In the genomic region with DNA sequence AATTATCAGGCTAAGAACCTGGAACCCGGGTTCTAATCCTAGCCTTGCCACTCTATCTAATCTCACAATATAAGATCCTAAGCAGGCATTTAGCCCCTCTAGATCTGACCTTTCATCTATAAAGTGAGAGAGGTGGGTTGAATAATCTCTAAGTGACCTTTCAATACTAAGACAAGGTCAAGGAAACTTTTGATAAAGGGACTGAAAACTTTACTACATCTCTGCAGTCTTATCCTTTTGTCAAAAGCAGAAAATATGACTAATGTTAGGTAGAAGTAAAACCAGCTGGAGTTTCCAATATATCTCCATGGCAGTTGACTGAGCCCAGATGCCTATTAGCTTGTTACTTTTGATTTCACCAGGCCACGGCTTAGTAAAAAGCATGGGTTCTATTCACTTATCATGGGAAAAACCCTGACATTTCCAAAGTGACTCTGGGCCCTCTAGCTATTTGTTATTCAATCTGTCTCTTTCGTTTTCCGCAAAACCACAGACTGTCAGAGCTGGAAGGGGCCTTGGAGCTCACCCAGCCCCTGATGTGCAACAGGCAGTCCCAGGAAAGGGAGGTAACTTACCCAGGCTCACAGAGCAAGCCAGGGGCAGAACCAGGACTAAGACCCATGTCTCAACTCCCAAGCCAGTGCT, we compare ENCODE assay signal across 8 cellular contexts.
DNase-seq lines count a peak whose midpoint lies in the region; ATAC-seq and TF ChIP-seq lines count a peak whose summit lies in the region.

No MANE protein-coding gene starts in this region.

- H3K4me3 Mint-ChIP-seq in activated naive CD4-positive, alpha-beta T cell treated with anti-CD3 and anti-CD28 coated beads for 36 hours, result peak overlapping the region; percentile 8
- no peak overlapping the region for H3K4me3 Mint-ChIP-seq in activated naive CD4-positive, alpha-beta T cell treated with anti-CD3 and anti-CD28 coated beads, Interleukin-2, amount 10 ng/mL, durations not matched to agents 7 days and 5 days

- TF ChIP-seq EP300 in stomach (IDR thresholded peaks at IDR 0.05), result no peak

- no peak for TF ChIP-seq POLR2A in stomach (IDR thresholded peaks at IDR 0.05)

- peak overlapping the region; percentile 83 for H3K27ac Mint-ChIP-seq in activated naive CD4-positive, alpha-beta T cell treated with anti-CD3 and anti-CD28 coated beads for 36 hours
- no peak overlapping the region for H3K27ac Mint-ChIP-seq in activated naive CD4-positive, alpha-beta T cell treated with anti-CD3 and anti-CD28 coated beads, Interleukin-2, amount 10 ng/mL, durations not matched to agents 7 days and 5 days

- no peaks in the 10 kb centered on the region for H3K27me3 ChIP-seq in stomach
- no peaks in the 10 kb centered on the region for H3K27me3 ChIP-seq in lower lobe of right lung (ENCODE audit: low read depth)
- H3K27me3 ChIP-seq in A673 (replicated peaks; ENCODE audit: insufficient read depth, low read depth, low read length, poor library complexity), result no peaks in the 10 kb centered on the region

- H3K9me3 ChIP-seq in stomach, result no peaks in the 10 kb centered on the region
- H3K9me3 ChIP-seq in lower lobe of right lung, result no peaks in the 10 kb centered on the region
- H3K9me3 ChIP-seq in A673 (ENCODE audit: low read depth, low read length, poor library complexity, severe bottlenecking), result no peaks in the 10 kb centered on the region

- H3K4me1 ChIP-seq in stomach (peaks cover 0 to 49% (median 26%) of the 10 kb centered on the region in 4 donors), lower lobe of right lung (peaks cover 4% of the 10 kb centered on the region), A673 (ENCODE audit: insufficient read depth, low read length, poor library complexity, severe bottlenecking) (peaks cover 10% of the 10 kb centered on the region)

- H3K4me3 ChIP-seq in epithelial cell of esophagus (ENCODE audit: low read length), result no peak overlapping the region
- no peak overlapping the region for H3K4me3 ChIP-seq in stomach
- H3K4me3 ChIP-seq in lower lobe of right lung, result no peak overlapping the region
- no peak overlapping the region for H3K4me3 ChIP-seq in A673 (ENCODE audit: low read depth, low read length, poor library complexity, severe bottlenecking)

- POLR2A ChIA-PET in A673 (lab: Charles Lee; ENCODE audit: low non-redundant PET), result no interaction called here

- ATAC-seq in HG03439 (IDR thresholded peaks at IDR 0.05; ENCODE audit: unreplicated experiment) (peak; percentile 40), HG03469 (IDR thresholded peaks at IDR 0.05; ENCODE audit: unreplicated experiment) (no peak), lower lobe of right lung (no peak)

- H3K9me3 Mint-ChIP-seq in activated naive CD4-positive, alpha-beta T cell treated with anti-CD3 and anti-CD28 coated beads for 36 hours, result no peaks in the 10 kb centered on the region
- no peaks in the 10 kb centered on the region for H3K9me3 Mint-ChIP-seq in activated naive CD4-positive, alpha-beta T cell treated with anti-CD3 and anti-CD28 coated beads, Interleukin-2, amount 10 ng/mL, durations not matched to agents 7 days and 5 days

- peaks cover 13% of the 10 kb centered on the region for H3K36me3 Mint-ChIP-seq in activated naive CD4-positive, alpha-beta T cell treated with anti-CD3 and anti-CD28 coated beads for 36 hours (ENCODE audit: low read depth)
- H3K36me3 Mint-ChIP-seq in activated naive CD4-positive, alpha-beta T cell treated with anti-CD3 and anti-CD28 coated beads, Interleukin-2, amount 10 ng/mL, durations not matched to agents 7 days and 5 days, result peaks cover 12% of the 10 kb centered on the region

- peaks cover 70% of the 10 kb centered on the region for H3K4me1 Mint-ChIP-seq in activated naive CD4-positive, alpha-beta T cell treated with anti-CD3 and anti-CD28 coated beads for 36 hours (ENCODE audit: low read depth)
- peaks cover 12% of the 10 kb centered on the region for H3K4me1 Mint-ChIP-seq in activated naive CD4-positive, alpha-beta T cell treated with anti-CD3 and anti-CD28 coated beads, Interleukin-2, amount 10 ng/mL, durations not matched to agents 7 days and 5 days

- no peaks in the 10 kb centered on the region for H3K27me3 Mint-ChIP-seq in activated naive CD4-positive, alpha-beta T cell treated with anti-CD3 and anti-CD28 coated beads for 36 hours (ENCODE audit: low read depth)
- H3K27me3 Mint-ChIP-seq in activated naive CD4-positive, alpha-beta T cell treated with anti-CD3 and anti-CD28 coated beads, Interleukin-2, amount 10 ng/mL, durations not matched to agents 7 days and 5 days, result no peaks in the 10 kb centered on the region

- H3K36me3 ChIP-seq in stomach, result peaks cover 0 to 8% (median 2%) of the 10 kb centered on the region in 4 donors
- peaks cover 4% of the 10 kb centered on the region for H3K36me3 ChIP-seq in lower lobe of right lung
- H3K36me3 ChIP-seq in A673 (ENCODE audit: insufficient read depth, low read length, poor library complexity, severe bottlenecking), result no peaks in the 10 kb centered on the region

- CTCF ChIA-PET in activated naive CD4-positive, alpha-beta T cell treated with anti-CD3 and anti-CD28 coated beads for 36 hours (lab: Charles Lee), result interaction anchor here (0.9 to 1.5 kb wide), 8 partner anchors 9 to 76 kb away, joined by 3 to 7 read pairs (median 3); no protein-coding TSS in a partner anchor
- CTCF ChIA-PET in activated naive CD4-positive, alpha-beta T cell treated with anti-CD3 and anti-CD28 coated beads, Interleukin-2, amount 10 ng/mL, durations not matched to agents 7 days and 5 days (lab: Charles Lee), result interaction anchor here (1.2 to 1.7 kb wide), 3 partner anchors 9 to 129 kb away, joined by 3 to 6 read pairs (median 4); no protein-coding TSS in a partner anchor
- CTCF ChIA-PET in A673 (lab: Charles Lee), result no interaction called here

- intact Hi-C loops in activated naive CD4-positive, alpha-beta T cell treated with anti-CD3 and anti-CD28 coated beads for 36 hours (cut with micrococcal nuclease), result loop anchor here (1.0 to 2.0 kb wide), 9 partner anchors 9 to 197 kb away; a partner anchor contains a TSS
- intact Hi-C loops in stomach (cut with DNase I; ENCODE audit: low total_unique reads), result no loop called here
- intact Hi-C loops in lower lobe of right lung (cut with DNase I), result no loop called here
- intact Hi-C loops in A673 (cut with micrococcal nuclease; ENCODE audit: unreplicated experiment), result no loop called here

- no peak for TF ChIP-seq CTCF in epithelial cell of esophagus (IDR thresholded peaks at IDR 0.05; ENCODE audit: insufficient read depth, low read depth, low read length, missing control alignments)
- no peak for TF ChIP-seq CTCF in stomach (IDR thresholded peaks at IDR 0.05)
- TF ChIP-seq CTCF in lower lobe of right lung (IDR thresholded peaks at IDR 0.05), result no peak
- TF ChIP-seq CTCF in A673 (conservative IDR thresholded peaks at IDR 0.05; ENCODE audit: low read depth, low read length), result no peak

- H3K27ac ChIP-seq in stomach, result peak overlapping the region in 3 of 5 donors; percentile 30 to 69 (median 30)
- no peak overlapping the region for H3K27ac ChIP-seq in lower lobe of right lung
- H3K27ac ChIP-seq in A673 (ENCODE audit: low read depth, low read length, poor library complexity, severe bottlenecking), result no peak overlapping the region

- no TSS peak for BruUV-seq in A673 (replicated peaks; lab: Mats Ljungman, UMichigan)

- DNase-seq in activated naive CD4-positive, alpha-beta T cell treated with anti-CD3 and anti-CD28 coated beads for 36 hours, result peak; percentile 67
- no peak for DNase-seq in activated naive CD4-positive, alpha-beta T cell treated with anti-CD3 and anti-CD28 coated beads, Interleukin-2, amount 10 ng/mL, durations not matched to agents 7 days and 5 days
- peak; percentile 60 for DNase-seq in epithelial cell of esophagus (ENCODE audit: low read depth)
- DNase-seq in stomach, result no peak
- no peak for DNase-seq in lower lobe of right lung
- no peak for DNase-seq in A673 (ENCODE audit: low spot score)

- 55 to 66% (median 57%) methylated on average over 4 of the region's 4 CpGs for WGBS in stomach, 5 donors

Comparison
In these comparisons a context has a peak if more than half of its experiments do, and no peak if none do; other contexts are left out.
1. DNase-seq: peak in activated naive CD4-positive, alpha-beta T cell treated with anti-CD3 and anti-CD28 coated beads for 36 hours (single experiment) and epithelial cell of esophagus (single experiment); none in activated naive CD4-positive, alpha-beta T cell treated with anti-CD3 and anti-CD28 coated beads, Interleukin-2, amount 10 ng/mL, durations not matched to agents 7 days and 5 days (single experiment), stomach (single experiment), lower lobe of right lung (single experiment) and A673 (single experiment).
2. H3K27ac ChIP-seq: peak in stomach (3 of 5); none in lower lobe of right lung (single experiment) and A673 (single experiment).